ENCODE assay signal across 16 cellular contexts in the genomic region with DNA sequence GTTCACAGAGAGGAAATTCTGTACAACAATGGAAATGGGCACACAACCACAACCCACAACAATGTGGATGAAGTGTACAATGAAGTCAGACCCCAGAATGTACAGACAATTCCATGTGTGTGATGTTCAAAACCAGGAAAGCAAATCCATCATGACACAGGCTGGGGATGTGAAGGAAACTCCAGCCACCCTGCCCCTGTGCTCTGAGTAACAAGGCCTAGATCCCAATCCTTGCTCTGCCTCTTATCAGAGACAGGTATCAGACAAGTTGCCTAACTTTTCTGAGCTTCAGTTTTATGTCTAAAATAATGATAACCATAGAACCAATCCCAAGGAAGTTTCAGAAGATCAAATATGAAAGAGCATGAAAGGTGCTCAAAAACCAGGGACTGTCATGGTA. TPM values are rescaled to one million over a fixed set of nuclear protein-coding genes. Genes with fewer than 3 reads are reported as not detected.
DNase-seq lines count a peak whose midpoint lies in the region; ATAC-seq and TF ChIP-seq lines count a peak whose summit lies in the region.
"Had no signal": no experiment of that assay in that cellular context is flagged by ENCODE, and none has a peak within 500 bp of the region (broad histone marks: within the 10 kb centered on the region; RNA-seq: fewer than 3 reads in every experiment).

No MANE protein-coding gene starts in this region.

- H3K9me3 ChIP-seq in T-helper 17 cell (ENCODE audit: control insufficient read depth, low read length, poor library complexity, severe bottlenecking): no peaks in the 10 kb centered on the region
- H3K9me3 ChIP-seq in prostate gland: no peaks in the 10 kb centered on the region

- TF ChIP-seq CTCF in glutamatergic neuron (IDR thresholded peaks at IDR 0.05; ENCODE audit: partially characterized antibody, unreplicated experiment) (no peak), prostate gland (IDR thresholded peaks at IDR 0.05) (no peak)

- H3K27me3 ChIP-seq in prostate gland (replicated peaks; ENCODE audit: insufficient read depth): no peaks in the 10 kb centered on the region
- H3K27me3 ChIP-seq: brain microvascular endothelial cell had no signal

- no peak for DNase-seq in stimulated activated naive CD8-positive, alpha-beta T cell treated with anti-CD3 and anti-CD28 coated beads, Interleukin-15, Interleukin-2, amounts not matched to agents 100 U/mL and 50 U/mL, for 24 hours
- no peak for DNase-seq in T-helper 17 cell
- no peak for DNase-seq in glutamatergic neuron
- no peak for DNase-seq in NCI-H1417 treated with DMSO at 0.1 percent for 48 hours (lab: John Stamatoyannopoulos, UW)
- no peak for DNase-seq in NCI-H69 (lab: John Stamatoyannopoulos, UW)
- DNase-seq in ureter (ENCODE audit: low spot score): no peak
- no peak for DNase-seq in prostate gland (ENCODE audit: low spot score)
- DNase-seq: brain microvascular endothelial cell; C1 segment of cervical spinal cord; KBM-7; NCI-H2029 treated with DMSO at 0.1 percent for 48 hours; stimulated activated CD4-positive, alpha-beta T cell treated with anti-CD3 and anti-CD28 coated beads, Interleukin-2, amount 100 ng/mL, for 24 hours; stimulated activated naive CD4-positive, alpha-beta T cell treated with Interleukin-2 at 50 U/mL for 16 hours; T1000 had no signal

- H3K36me3 ChIP-seq in prostate gland: no peaks in the 10 kb centered on the region

- H3K4me3 Mint-ChIP-seq in stimulated activated naive CD8-positive, alpha-beta T cell treated with anti-CD3 and anti-CD28 coated beads, Interleukin-15, Interleukin-2, amounts not matched to agents 100 ng/mL and 50 ng/mL, for 24 hours: peak overlapping the region; percentile 97
- H3K4me3 Mint-ChIP-seq in T-helper 17 cell: peak overlapping the region; percentile 97
- peak overlapping the region; percentile 96 for H3K4me3 Mint-ChIP-seq in glutamatergic neuron (ENCODE audit: unreplicated experiment)

- H3K4me1 ChIP-seq in prostate gland (replicated peaks): peaks cover 6% of the 10 kb centered on the region

- ATAC-seq in stimulated activated naive CD8-positive, alpha-beta T cell treated with anti-CD3 and anti-CD28 coated beads, Interleukin-15, Interleukin-2, amounts not matched to agents 100 U/mL and 50 U/mL, for 24 hours: no peak
- no peak for ATAC-seq in T-helper 17 cell

- intact Hi-C loops in prostate gland (cut with DNase I): loop anchor here (10.0 kb wide), 1 partner anchor 176 kb away; a partner anchor contains a TSS

- peaks cover 16% of the 10 kb centered on the region for H3K36me3 Mint-ChIP-seq in stimulated activated naive CD8-positive, alpha-beta T cell treated with anti-CD3 and anti-CD28 coated beads, Interleukin-15, Interleukin-2, amounts not matched to agents 100 ng/mL and 50 ng/mL, for 24 hours (ENCODE audit: low read depth)
- H3K36me3 Mint-ChIP-seq in T-helper 17 cell (ENCODE audit: low read depth): no peaks in the 10 kb centered on the region
- no peaks in the 10 kb centered on the region for H3K36me3 Mint-ChIP-seq in glutamatergic neuron (ENCODE audit: unreplicated experiment)

- H3K4me3 ChIP-seq in prostate gland: no peak overlapping the region
- H3K4me3 ChIP-seq: lung had no signal

- H3K9me3 Mint-ChIP-seq in stimulated activated naive CD8-positive, alpha-beta T cell treated with anti-CD3 and anti-CD28 coated beads, Interleukin-15, Interleukin-2, amounts not matched to agents 100 ng/mL and 50 ng/mL, for 24 hours: no peaks in the 10 kb centered on the region
- peaks cover 5% of the 10 kb centered on the region for H3K9me3 Mint-ChIP-seq in glutamatergic neuron (ENCODE audit: unreplicated experiment)

- H3K27ac ChIP-seq in prostate gland: no peak overlapping the region

- H3K27ac Mint-ChIP-seq in stimulated activated naive CD8-positive, alpha-beta T cell treated with anti-CD3 and anti-CD28 coated beads, Interleukin-15, Interleukin-2, amounts not matched to agents 100 ng/mL and 50 ng/mL, for 24 hours: peak overlapping the region; percentile 98
- H3K27ac Mint-ChIP-seq in T-helper 17 cell (peak overlapping the region; percentile 94), glutamatergic neuron (ENCODE audit: unreplicated experiment) (no peak overlapping the region)

- peaks cover 21% of the 10 kb centered on the region for H3K4me1 Mint-ChIP-seq in stimulated activated naive CD8-positive, alpha-beta T cell treated with anti-CD3 and anti-CD28 coated beads, Interleukin-15, Interleukin-2, amounts not matched to agents 100 ng/mL and 50 ng/mL, for 24 hours (ENCODE audit: low read depth)
- H3K4me1 Mint-ChIP-seq in T-helper 17 cell: peaks cover 13% of the 10 kb centered on the region
- H3K4me1 Mint-ChIP-seq in glutamatergic neuron (ENCODE audit: low read depth, unreplicated experiment): peaks cover 33% of the 10 kb centered on the region

- no peaks in the 10 kb centered on the region for H3K27me3 Mint-ChIP-seq in stimulated activated naive CD8-positive, alpha-beta T cell treated with anti-CD3 and anti-CD28 coated beads, Interleukin-15, Interleukin-2, amounts not matched to agents 100 ng/mL and 50 ng/mL, for 24 hours
- no peaks in the 10 kb centered on the region for H3K27me3 Mint-ChIP-seq in T-helper 17 cell
- peaks cover 10% of the 10 kb centered on the region for H3K27me3 Mint-ChIP-seq in glutamatergic neuron (ENCODE audit: unreplicated experiment)

- no peak for TF ChIP-seq POLR2A in prostate gland (IDR thresholded peaks at IDR 0.05)

RNA-seq across cellular contexts. Expression of a gene that starts 1.8 kb away (rescaled TPM):
- 1 to 10 TPM; 2.0 to 2.6 TPM for total RNA-seq in T-helper 17 cell
- total RNA-seq in glutamatergic neuron (ENCODE audit: unreplicated experiment): 9.2 TPM
- total RNA-seq in ureter: 4.2 TPM
- total RNA-seq in prostate gland: 1 to 10 TPM in 1 of 2 donors, under 1 TPM in 1; 0.91 to 8.0 TPM
